ENCODE assay signal across 17 cellular contexts in the genomic region with DNA sequence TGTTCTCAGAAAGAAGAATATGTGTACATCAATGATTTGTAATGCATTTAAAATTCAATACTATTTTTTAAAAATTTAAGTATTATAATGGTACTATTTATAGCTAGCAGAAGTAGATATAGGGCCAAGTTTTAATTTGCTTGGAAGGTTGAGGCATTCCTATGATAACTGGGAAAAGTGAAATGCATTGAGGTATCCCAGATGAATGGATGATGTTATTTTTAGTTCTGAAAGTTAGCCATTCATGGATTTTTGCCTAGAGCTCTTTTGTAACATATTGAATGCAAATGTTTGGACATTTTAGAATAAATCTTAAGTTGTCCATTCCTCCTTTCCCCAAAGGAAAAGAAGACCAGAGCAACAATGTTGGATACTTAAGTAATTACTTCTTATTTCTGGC. TPM values are rescaled to one million over a fixed set of nuclear protein-coding genes. Genes with fewer than 3 reads are reported as not detected.
DNase-seq lines count a peak whose midpoint lies in the region; FAIRE-seq and TF ChIP-seq lines count a peak whose summit lies in the region.
"Had no signal": no experiment of that assay in that cellular context is flagged by ENCODE, and none has a peak within 500 bp of the region (broad histone marks: within the 10 kb centered on the region; RNA-seq: fewer than 3 reads in every experiment).

No MANE protein-coding gene starts in this region.

- no peaks in the 10 kb centered on the region for H3K36me3 ChIP-seq in astrocyte (ENCODE audit: insufficient read depth, low read length)
- H3K36me3 ChIP-seq: BLaER1, HAP-1 had no signal

- no peak overlapping the region for H3K9ac ChIP-seq in astrocyte (ENCODE audit: low read length)
- H3K9ac ChIP-seq: BLaER1, GM23248 had no signal

- no peaks in the 10 kb centered on the region for H4K20me1 ChIP-seq in astrocyte (ENCODE audit: insufficient read depth, low read length)
- H4K20me1 ChIP-seq: BLaER1 had no signal

- peak; percentile 26 for DNase-seq in GM03348 (ENCODE audit: low spot score)
- DNase-seq in astrocyte (ENCODE audit: low read depth), result peak; percentile 47
- DNase-seq in fibroblast of the aortic adventitia (ENCODE audit: low read depth), result peak; percentile 86
- DNase-seq in NCI-H1930 (lab: John Stamatoyannopoulos, UW), result no peak
- DNase-seq in AG20443 (ENCODE audit: low spot score), result no peak
- DNase-seq in iPS-NIHi7 (ENCODE audit: extremely low spot score), result no peak
- DNase-seq: AML-193; Calu3; CD4-positive, alpha-beta memory T cell; DMS79 treated with DMSO at 0.1 percent for 48 hours; GF-D8; GM23248 had no signal

- H2AFZ ChIP-seq in astrocyte (ENCODE audit: low read depth, low read length), result no peak overlapping the region
- H2AFZ ChIP-seq: GM23248 had no signal

- H3K27ac ChIP-seq in astrocyte (ENCODE audit: low read depth, low read length), result no peak overlapping the region
- H3K27ac ChIP-seq: BLaER1, GM23248 had no signal

- H3K79me2 ChIP-seq in astrocyte (ENCODE audit: insufficient read depth, low read length), result no peaks in the 10 kb centered on the region

- no peaks in the 10 kb centered on the region for H3K27me3 ChIP-seq in astrocyte (ENCODE audit: insufficient read depth, low read length)
- H3K27me3 ChIP-seq: BLaER1 had no signal

- no peak overlapping the region for H3K4me3 ChIP-seq in astrocyte (ENCODE audit: insufficient read depth, low read depth, low read length)
- no peak overlapping the region for H3K4me3 ChIP-seq in fibroblast of the aortic adventitia (ENCODE audit: low read depth, low read length)
- H3K4me3 ChIP-seq: BLaER1, GM12878, GM23248, HAP-1 had no signal

- no peak for TF ChIP-seq CTCF in astrocyte (IDR thresholded peaks at IDR 0.05; ENCODE audit: insufficient read depth, low read depth, low read length)
- TF ChIP-seq CTCF in fibroblast of the aortic adventitia (IDR thresholded peaks at IDR 0.05; ENCODE audit: insufficient read depth, low read length), result no peak

- no peaks in the 10 kb centered on the region for H3K36me3 Mint-ChIP-seq in astrocyte (ENCODE audit: low read depth, unreplicated experiment)
- H3K36me3 Mint-ChIP-seq: CD14-positive monocyte; CD4-positive, alpha-beta memory T cell had no signal

- H3K9me3 Mint-ChIP-seq in astrocyte (ENCODE audit: unreplicated experiment), result no peaks in the 10 kb centered on the region
- H3K9me3 Mint-ChIP-seq: CD4-positive, alpha-beta memory T cell had no signal

- FAIRE-seq in astrocyte (lab: Jason Lieb, UNC), result no peak
- FAIRE-seq: GM12878 had no signal

- peaks cover 5% of the 10 kb centered on the region for H3K4me1 ChIP-seq in astrocyte (ENCODE audit: insufficient read depth, low read length)
- H3K4me1 ChIP-seq: HAP-1 had no signal

- no peak overlapping the region for H3K4me2 ChIP-seq in astrocyte (ENCODE audit: low read length)
- H3K4me2 ChIP-seq: BLaER1 had no signal

- no peaks in the 10 kb centered on the region for H3K27me3 Mint-ChIP-seq in astrocyte (ENCODE audit: low read depth, unreplicated experiment)

- no peaks in the 10 kb centered on the region for H3K9me3 ChIP-seq in astrocyte (ENCODE audit: insufficient read depth, low read depth, low read length)
- H3K9me3 ChIP-seq: BLaER1, HAP-1 had no signal

- no peak overlapping the region for H3K4me3 Mint-ChIP-seq in astrocyte (ENCODE audit: unreplicated experiment)
- H3K4me3 Mint-ChIP-seq: CD14-positive monocyte; CD4-positive, alpha-beta memory T cell had no signal

- no peak overlapping the region for H3K27ac Mint-ChIP-seq in astrocyte (ENCODE audit: unreplicated experiment)
- H3K27ac Mint-ChIP-seq: CD14-positive monocyte; CD4-positive, alpha-beta memory T cell had no signal

- H3K4me1 Mint-ChIP-seq in astrocyte (ENCODE audit: low read depth, unreplicated experiment), result peaks cover 31% of the 10 kb centered on the region
- H3K4me1 Mint-ChIP-seq: CD14-positive monocyte had no signal

RNA-seq across cellular contexts. Expression of a gene that starts 47.6 kb away (rescaled TPM):
- total RNA-seq in astrocyte (13.8 and 17.4 TPM in 2 replicates), fibroblast of the aortic adventitia (ENCODE audit: low replicate concordance) (3.4 and 16.4 TPM in 2 replicates)
- total RNA-seq: Calu3; CD4-positive, alpha-beta memory T cell; GM12878; HT-29 had no signal

Comparison
In these comparisons a context has a peak if more than half of its experiments do, and no peak if none do; other contexts are left out.
1. DNase-seq: peak in GM03348 (single experiment), astrocyte (single experiment) and fibroblast of the aortic adventitia (single experiment); none in NCI-H1930 (0 of 2), AG20443 (single experiment) and iPS-NIHi7 (single experiment).